ENCODE assay signal across 11 cellular contexts in the genomic region with DNA sequence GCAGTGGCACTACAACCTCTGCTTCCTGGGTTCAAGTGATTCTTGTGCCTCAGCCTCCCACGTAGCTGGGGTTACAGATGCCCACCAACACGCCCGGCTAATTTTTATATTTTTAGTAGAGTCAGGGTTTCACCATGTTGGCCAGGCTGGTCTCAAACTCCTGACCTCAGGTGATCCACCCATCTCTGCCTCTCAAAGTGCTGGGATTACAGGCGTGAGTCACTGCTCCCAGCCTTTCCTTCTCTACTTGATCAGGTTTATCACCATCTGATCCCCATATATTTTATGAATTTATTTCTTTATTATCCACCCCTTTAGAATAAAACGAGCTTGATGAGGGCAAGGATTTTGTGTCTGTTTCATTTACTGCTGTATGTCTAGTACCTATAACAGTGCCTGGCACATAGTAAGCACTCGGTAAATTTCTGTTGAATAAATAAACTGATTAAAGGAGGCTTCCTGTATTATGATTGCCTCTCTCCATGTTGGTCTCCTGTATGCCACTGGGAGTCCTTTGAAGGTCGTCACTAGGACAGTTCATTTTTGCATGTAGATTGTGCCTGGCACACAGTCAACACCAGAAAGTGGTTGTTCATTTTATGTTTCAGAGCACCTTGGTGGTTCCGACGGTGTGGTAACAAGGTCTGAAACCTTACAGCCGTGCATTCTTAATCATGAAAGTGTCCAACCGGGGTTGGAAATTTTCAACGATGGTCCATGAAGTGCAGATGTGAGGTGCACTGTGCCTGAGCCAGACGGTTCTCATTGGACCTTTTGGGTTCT. TPM values are rescaled to one million over a fixed set of nuclear protein-coding genes. Genes with fewer than 3 reads are reported as not detected.
DNase-seq lines count a peak whose midpoint lies in the region; ATAC-seq, FAIRE-seq and TF ChIP-seq lines count a peak whose summit lies in the region.
"Had no signal": no experiment of that assay in that cellular context is flagged by ENCODE, and none has a peak within 500 bp of the region (broad histone marks: within the 10 kb centered on the region; RNA-seq: fewer than 3 reads in every experiment).

No MANE protein-coding gene starts in this region.

- DNase-seq in GM12892 (ENCODE audit: insufficient read length) (no peak), Karpas-422 (no peak), natural killer cell (no peak), hepatic stellate cell (ENCODE audit: low spot score) (no peak), COLO829 (ENCODE audit: low spot score) (no peak), DMS79 treated with DMSO at 0.1 percent for 48 hours (lab: John Stamatoyannopoulos, UW) (no peak)
- no peak for DNase-seq in activated T-helper 2 cell treated with anti-CD3 and anti-CD28 coated beads, Interferon-gamma antibody, Interleukin-2, Interleukin-4, amounts not matched to agents 10 μg/mL and 5 μg/mL and 100 μg/mL, durations not matched to agents 14 hours and 24 hours and 36 hours (ENCODE audit: low spot score)
- DNase-seq: aorta, left ventricle myocardium inferior, retina had no signal

- intact Hi-C loops in activated T-helper 2 cell treated with anti-CD3 and anti-CD28 coated beads, Interferon-gamma antibody, Interleukin-2, Interleukin-4, amounts not matched to agents 10 μg/mL and 5 μg/mL and 100 μg/mL, durations not matched to agents 14 hours and 24 hours and 36 hours (cut with micrococcal nuclease), result no loop called here
- intact Hi-C loops in natural killer cell (cut with micrococcal nuclease), result no loop called here

- H3K36me3 ChIP-seq in Karpas-422 (ENCODE audit: insufficient read depth, low read length), result no peaks in the 10 kb centered on the region
- H3K36me3 ChIP-seq: left ventricle myocardium inferior had no signal

- no peaks in the 10 kb centered on the region for H3K79me2 ChIP-seq in Karpas-422 (ENCODE audit: low read length)

- peaks cover 39% of the 10 kb centered on the region for H3K4me1 Mint-ChIP-seq in activated T-helper 2 cell treated with anti-CD3 and anti-CD28 coated beads, Interferon-gamma antibody, Interleukin-2, Interleukin-4, amounts not matched to agents 10 μg/mL and 5 μg/mL and 100 μg/mL, durations not matched to agents 14 hours and 24 hours and 36 hours (ENCODE audit: low read depth)
- peaks cover 35 to 37% of the 10 kb centered on the region in 2 donors for H3K4me1 Mint-ChIP-seq in natural killer cell

- no peaks in the 10 kb centered on the region for H3K9me2 ChIP-seq in Karpas-422 (replicated peaks; ENCODE audit: insufficient read depth, low read length)

- H4K20me1 ChIP-seq in Karpas-422 (ENCODE audit: insufficient read depth, low read depth, low read length), result no peaks in the 10 kb centered on the region

- no peaks in the 10 kb centered on the region; the same call in 1 of the 2 replicates for H3K27me3 ChIP-seq in Karpas-422 (ENCODE audit: low read length)

- TF ChIP-seq CTCF in natural killer cell (IDR thresholded peaks at IDR 0.05), result no peak

- H3K27ac ChIP-seq in Karpas-422 (ENCODE audit: low read length), result no peak overlapping the region
- H3K27ac ChIP-seq: left ventricle myocardium inferior had no signal

- peak overlapping the region; percentile 43 for H3K27ac Mint-ChIP-seq in activated T-helper 2 cell treated with anti-CD3 and anti-CD28 coated beads, Interferon-gamma antibody, Interleukin-2, Interleukin-4, amounts not matched to agents 10 μg/mL and 5 μg/mL and 100 μg/mL, durations not matched to agents 14 hours and 24 hours and 36 hours
- peak overlapping the region; percentile 12 to 90 for H3K27ac Mint-ChIP-seq in natural killer cell

- FAIRE-seq in GM12892 (lab: Jason Lieb, UNC), result peak; percentile 56

- H3K9me3 Mint-ChIP-seq in activated T-helper 2 cell treated with anti-CD3 and anti-CD28 coated beads, Interferon-gamma antibody, Interleukin-2, Interleukin-4, amounts not matched to agents 10 μg/mL and 5 μg/mL and 100 μg/mL, durations not matched to agents 14 hours and 24 hours and 36 hours, result no peaks in the 10 kb centered on the region
- no peaks in the 10 kb centered on the region for H3K9me3 Mint-ChIP-seq in natural killer cell

- no peaks in the 10 kb centered on the region for H3K9me3 ChIP-seq in Karpas-422 (ENCODE audit: low read length)
- H3K9me3 ChIP-seq: left ventricle myocardium inferior had no signal

- ATAC-seq in natural killer cell (peak; percentile 2 to 9 (median 5)), GM21786 (IDR thresholded peaks at IDR 0.05; ENCODE audit: unreplicated experiment) (no peak)

- H3K4me3 Mint-ChIP-seq in activated T-helper 2 cell treated with anti-CD3 and anti-CD28 coated beads, Interferon-gamma antibody, Interleukin-2, Interleukin-4, amounts not matched to agents 10 μg/mL and 5 μg/mL and 100 μg/mL, durations not matched to agents 14 hours and 24 hours and 36 hours (ENCODE audit: low read depth), result no peak overlapping the region
- H3K4me3 Mint-ChIP-seq in natural killer cell, result peak overlapping the region; percentile 83

- 0 out of 2 replicates have a peak overlapping the region, but pooled peaks have one; percentile 58 for H2AFZ ChIP-seq in Karpas-422 (ENCODE audit: low read length)

- H3K36me3 Mint-ChIP-seq in activated T-helper 2 cell treated with anti-CD3 and anti-CD28 coated beads, Interferon-gamma antibody, Interleukin-2, Interleukin-4, amounts not matched to agents 10 μg/mL and 5 μg/mL and 100 μg/mL, durations not matched to agents 14 hours and 24 hours and 36 hours (ENCODE audit: low read depth), result no peaks in the 10 kb centered on the region
- no peaks in the 10 kb centered on the region for H3K36me3 Mint-ChIP-seq in natural killer cell

- no peaks in the 10 kb centered on the region for H3K27me3 Mint-ChIP-seq in activated T-helper 2 cell treated with anti-CD3 and anti-CD28 coated beads, Interferon-gamma antibody, Interleukin-2, Interleukin-4, amounts not matched to agents 10 μg/mL and 5 μg/mL and 100 μg/mL, durations not matched to agents 14 hours and 24 hours and 36 hours (ENCODE audit: low read depth)
- H3K27me3 Mint-ChIP-seq in natural killer cell (ENCODE audit: low read depth in 2 of 2), result no peaks in the 10 kb centered on the region

- TF ChIP-seq POLR2A in GM12892 (IDR thresholded peaks at IDR 0.05; ENCODE audit: low read depth, low read length), result no peak

- H3K4me1 ChIP-seq in Karpas-422 (ENCODE audit: low read length), result peaks cover 43% of the 10 kb centered on the region
- H3K4me1 ChIP-seq: left ventricle myocardium inferior had no signal

- no peak overlapping the region for H3K4me3 ChIP-seq in Karpas-422 (ENCODE audit: low read length)
- H3K4me3 ChIP-seq: left ventricle myocardium inferior had no signal

- no peak overlapping the region for H3K4me2 ChIP-seq in Karpas-422 (ENCODE audit: low read depth, low read length, poor library complexity, severe bottlenecking)

- no peak overlapping the region for H3K9ac ChIP-seq in Karpas-422 (ENCODE audit: low read length)

RNA-seq across cellular contexts. Expression of a gene that starts 9.6 kb away (rescaled TPM):
- 95.0 TPM for polyA plus RNA-seq in GM12892 (2012; ENCODE audit: missing spikeins)
- 90.7 and 92.1 TPM in 2 replicates for total RNA-seq in Karpas-422 (2014; rRNA removed; shearing (Covaris generic); ENCODE audit: low replicate concordance)
- total RNA-seq in activated T-helper 2 cell treated with anti-CD3 and anti-CD28 coated beads, Interferon-gamma antibody, Interleukin-2, Interleukin-4, amounts not matched to agents 10 μg/mL and 5 μg/mL and 100 μg/mL, durations not matched to agents 14 hours and 24 hours and 36 hours, result 161 and 164 TPM in 2 replicates
- 100 to 1,000 TPM; 102 to 115 (median 110) TPM for total RNA-seq in natural killer cell

RNA-seq across cellular contexts. Expression of a gene that starts 13.7 kb away (rescaled TPM):
- polyA plus RNA-seq in GM12892 (2012; ENCODE audit: missing spikeins), result 21.8 TPM
- 35.2 and 57.2 TPM in 2 replicates for total RNA-seq in Karpas-422 (2014; rRNA removed; shearing (Covaris generic); ENCODE audit: low replicate concordance)
- 26.0 and 26.2 TPM in 2 replicates for total RNA-seq in activated T-helper 2 cell treated with anti-CD3 and anti-CD28 coated beads, Interferon-gamma antibody, Interleukin-2, Interleukin-4, amounts not matched to agents 10 μg/mL and 5 μg/mL and 100 μg/mL, durations not matched to agents 14 hours and 24 hours and 36 hours
- 10 to 100 TPM; 24.0 to 42.4 (median 33.9) TPM for total RNA-seq in natural killer cell
